In genomic region chr4:123701046-123701445, GRCh38 we compare ENCODE assay signal across 15 cellular contexts.
DNase-seq lines count a peak whose midpoint lies in the region; FAIRE-seq and TF ChIP-seq lines count a peak whose summit lies in the region.
"Had no signal": no experiment of that assay in that cellular context is flagged by ENCODE, and none has a peak within 500 bp of the region (broad histone marks: within the 10 kb centered on the region; RNA-seq: fewer than 3 reads in every experiment).

No MANE protein-coding gene starts in this region.

- intact Hi-C loops in MCF 10A (cut with micrococcal nuclease): no loop called here
- intact Hi-C loops in kidney (cut with DNase I): no loop called here
- intact Hi-C loops in colonic mucosa (cut with DNase I): no loop called here

- BruUV-seq in MCF 10A (replicated peaks; lab: Mats Ljungman, UMichigan): no TSS peak

- 81 to 86% (median 86%) methylated on average over 2 of the region's 2 CpGs for WGBS in small intestine, 3 donors

- H3K9me3 ChIP-seq in SJCRH30 (replicated peaks): no peaks in the 10 kb centered on the region
- no peaks in the 10 kb centered on the region for H3K9me3 ChIP-seq in kidney (ENCODE audit: control insufficient read depth in 1 of 2, low read length in 2 of 2)
- H3K9me3 ChIP-seq in small intestine (ENCODE audit: control insufficient read depth, low read depth): no peaks in the 10 kb centered on the region
- no peaks in the 10 kb centered on the region for H3K9me3 ChIP-seq in colonic mucosa
- H3K9me3 ChIP-seq: adrenal gland, BLaER1, neutrophil, spleen had no signal

- POLR2A ChIA-PET in MCF 10A (lab: Yijun Ruan, JAX): interaction anchor here (0.6 kb wide), 1 partner anchor 354 kb away, joined by 3 read pairs; no protein-coding TSS in a partner anchor

- CTCF ChIA-PET in MCF 10A (lab: Yijun Ruan, JAX): no interaction called here

- H3K27ac Mint-ChIP-seq in MCF 10A (ENCODE audit: low read depth, unreplicated experiment): peak overlapping the region; percentile 57
- H3K27ac Mint-ChIP-seq: stimulated activated naive CD8-positive, alpha-beta T cell treated with anti-CD3 and anti-CD28 coated beads, Interleukin-15, Interleukin-2, amounts not matched to agents 100 ng/mL and 50 ng/mL, for 24 hours had no signal

- peaks cover 20% of the 10 kb centered on the region for H3K4me1 ChIP-seq in SJCRH30
- no peaks in the 10 kb centered on the region for H3K4me1 ChIP-seq in kidney (ENCODE audit: control insufficient read depth in 1 of 2, insufficient read depth in 1 of 2, low read depth in 1 of 2, low read length in 2 of 2)
- no peaks in the 10 kb centered on the region for H3K4me1 ChIP-seq in small intestine (ENCODE audit: control insufficient read depth in 2 of 2, insufficient read depth in 1 of 2, low read depth in 1 of 2, low read length in 1 of 2)
- no peaks in the 10 kb centered on the region for H3K4me1 ChIP-seq in colonic mucosa
- H3K4me1 ChIP-seq: BLaER1, spleen had no signal

- DNase-seq in SJCRH30: no peak
- DNase-seq in MCF 10A (ENCODE audit: unreplicated experiment): no peak
- DNase-seq in kidney: no peak
- DNase-seq in small intestine: no peak
- DNase-seq in GM12891 (ENCODE audit: insufficient read length, low spot score): no peak
- DNase-seq in HT-29 (ENCODE audit: low spot score): no peak
- no peak for DNase-seq in colonic mucosa
- DNase-seq: DMS79 treated with DMSO at 0.1 percent for 48 hours, spleen had no signal

- H3K27me3 ChIP-seq in SJCRH30 (no peaks in the 10 kb centered on the region), small intestine (ENCODE audit: control insufficient read depth in 2 of 2, insufficient read depth in 2 of 2, low read length in 2 of 2) (no peaks in the 10 kb centered on the region), colonic mucosa (no peaks in the 10 kb centered on the region)
- H3K27me3 ChIP-seq: adrenal gland, BLaER1, neutrophil, spleen had no signal

- H3K4me3 ChIP-seq in SJCRH30 (no peak overlapping the region), kidney (ENCODE audit: low read length in 2 of 2) (no peak overlapping the region), small intestine (ENCODE audit: low read depth in 1 of 2, low read length in 2 of 2) (no peak overlapping the region), colonic mucosa (no peak overlapping the region)
- H3K4me3 ChIP-seq: adrenal gland, BLaER1, K562, lung, spleen had no signal

- peaks cover 7% of the 10 kb centered on the region for H3K4me1 Mint-ChIP-seq in MCF 10A (ENCODE audit: insufficient read depth, unreplicated experiment)

- no peak for TF ChIP-seq POLR2A in GM12891 (IDR thresholded peaks at IDR 0.05; ENCODE audit: low read depth, low read length)

- peaks cover 3% of the 10 kb centered on the region for H3K36me3 Mint-ChIP-seq in MCF 10A (ENCODE audit: insufficient read depth, unreplicated experiment)

- no peak overlapping the region for H3K4me3 Mint-ChIP-seq in MCF 10A (ENCODE audit: unreplicated experiment)
- H3K4me3 Mint-ChIP-seq: stimulated activated naive CD8-positive, alpha-beta T cell treated with anti-CD3 and anti-CD28 coated beads, Interleukin-15, Interleukin-2, amounts not matched to agents 100 ng/mL and 50 ng/mL, for 24 hours had no signal

- H3K9ac ChIP-seq in kidney (ENCODE audit: low read length in 2 of 2) (no peak overlapping the region), colonic mucosa (ENCODE audit: low read depth in 2 of 2, low read length in 2 of 2) (no peak overlapping the region)
- H3K9ac ChIP-seq: BLaER1 had no signal

- no peak for TF ChIP-seq CTCF in MCF 10A (IDR thresholded peaks at IDR 0.05; ENCODE audit: unreplicated experiment)
- no peak for TF ChIP-seq CTCF in kidney (IDR thresholded peaks at IDR 0.05; ENCODE audit: borderline replicate concordance, extremely low read depth, insufficient read depth)
- no peak for TF ChIP-seq CTCF in colonic mucosa (IDR thresholded peaks at IDR 0.05)

- H3K36me3 ChIP-seq in SJCRH30 (no peaks in the 10 kb centered on the region), kidney (ENCODE audit: control insufficient read depth in 1 of 2, insufficient read depth in 2 of 2, low read length in 2 of 2) (no peaks in the 10 kb centered on the region), small intestine (ENCODE audit: control insufficient read depth in 2 of 2, insufficient read depth in 2 of 2, low read length in 2 of 2) (no peaks in the 10 kb centered on the region), colonic mucosa (no peaks in the 10 kb centered on the region)
- H3K36me3 ChIP-seq: adrenal gland, BLaER1, neutrophil, spleen had no signal

- H3K27me3 Mint-ChIP-seq in MCF 10A (ENCODE audit: insufficient read depth, unreplicated experiment): no peaks in the 10 kb centered on the region

- FAIRE-seq in kidney (lab: Jason Lieb, UNC) (peak; percentile 23), small intestine (lab: Jason Lieb, UNC) (peak; percentile 26), GM12891 (lab: Jason Lieb, UNC) (no peak)
- FAIRE-seq: K562 had no signal

- H3K27ac ChIP-seq in SJCRH30 (peak overlapping the region; percentile 84), kidney (ENCODE audit: low read depth in 2 of 2, low read length in 2 of 2) (no peak overlapping the region), small intestine (ENCODE audit: low read depth in 1 of 2, low read length in 1 of 2) (no peak overlapping the region), colonic mucosa (no peak overlapping the region)
- H3K27ac ChIP-seq: BLaER1, neutrophil had no signal

- peaks cover 4% of the 10 kb centered on the region for H3K9me3 Mint-ChIP-seq in MCF 10A (ENCODE audit: unreplicated experiment)
- H3K9me3 Mint-ChIP-seq: stimulated activated naive CD8-positive, alpha-beta T cell treated with anti-CD3 and anti-CD28 coated beads, Interleukin-15, Interleukin-2, amounts not matched to agents 100 ng/mL and 50 ng/mL, for 24 hours had no signal

TF ChIP-seq in GM12891, 5 proteins besides CTCF, POLR2A, EP300 and RAD21:
- TF ChIP-seq SPI1 (IDR thresholded peaks at IDR 0.05; ENCODE audit: low read depth, low read length): no peak
- TF ChIP-seq POU2F2 (IDR thresholded peaks at IDR 0.05; ENCODE audit: low read depth, low read length): no peak
- TF ChIP-seq POLR2AphosphoS5 (IDR thresholded peaks at IDR 0.05; ENCODE audit: low read depth, low read length): no peak
- no peak for TF ChIP-seq PAX5 (IDR thresholded peaks at IDR 0.05; ENCODE audit: insufficient read depth, low read length, severe bottlenecking)
- TF ChIP-seq TAF1 (IDR thresholded peaks at IDR 0.05; ENCODE audit: low read depth, low read length): no peak
